ENCODE assay signal across 8 cellular contexts in the genomic region with DNA sequence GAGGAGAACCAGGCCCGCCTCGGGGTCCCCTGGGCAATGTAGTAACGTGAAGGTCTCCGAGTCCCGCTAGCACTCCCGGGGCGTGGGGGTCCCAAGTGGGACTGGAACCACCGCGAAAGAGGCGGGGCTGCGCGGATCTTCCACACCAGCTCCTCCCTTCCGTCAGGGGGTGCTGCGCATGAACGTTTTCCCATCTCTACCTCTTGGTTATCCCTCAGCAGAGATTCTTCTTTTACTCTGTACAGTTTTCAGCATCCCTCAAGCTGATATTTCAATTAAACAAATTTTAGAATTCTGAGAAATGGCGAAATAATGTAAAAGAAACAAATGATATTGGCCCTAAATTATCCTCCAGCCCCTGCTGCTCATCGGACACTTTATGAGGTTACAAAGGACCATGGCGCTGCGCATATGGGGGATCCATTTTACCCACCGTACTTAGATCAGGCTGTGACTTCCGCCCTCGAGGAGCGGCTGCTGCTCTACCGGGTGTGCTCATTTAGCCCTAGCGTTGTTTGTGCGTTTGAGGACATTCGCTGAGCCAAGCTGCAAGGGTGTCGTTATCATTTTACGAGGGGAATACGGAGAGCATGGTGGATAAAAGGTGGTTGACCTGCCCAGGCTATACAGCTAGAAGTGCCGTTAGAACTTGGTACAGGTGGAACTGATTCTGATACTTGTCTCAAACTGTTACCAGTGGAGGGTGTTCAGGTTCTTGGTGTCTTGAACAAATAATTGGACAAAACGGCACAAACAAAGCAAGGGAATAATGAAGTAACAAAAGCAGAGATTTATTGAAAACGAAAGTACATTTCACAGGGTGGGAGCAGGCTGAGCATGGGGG.
DNase-seq lines count a peak whose midpoint lies in the region; ATAC-seq and TF ChIP-seq lines count a peak whose summit lies in the region.

No MANE protein-coding gene starts in this region.

- H3K4me3 Mint-ChIP-seq in activated T-cell treated with anti-CD3 and anti-CD28 coated beads, Interleukin-2, amount 50 U/mL, for 24 hours, result peak overlapping the region; percentile 86

- H3K4me3 ChIP-seq in esophagus squamous epithelium (peak overlapping the region; percentile 50 to 84 (median 70)), muscle layer of duodenum (ENCODE audit: low read depth in 1 of 2, low read length in 2 of 2) (peak overlapping the region; percentile 81 to 84)

- 0 to 1% methylated on average over 31 to 33 of the region's 33 CpGs for WGBS in esophagus squamous epithelium, 2 donors

- H3K27ac ChIP-seq in esophagus squamous epithelium (peak overlapping the region; percentile 74 to 95 (median 90)), muscle layer of duodenum (ENCODE audit: low read length) (peak overlapping the region; percentile 87)

- H3K4me1 ChIP-seq in esophagus squamous epithelium, result peaks cover 8 to 29% (median 11%) of the 10 kb centered on the region in 3 donors
- no peaks in the 10 kb centered on the region for H3K4me1 ChIP-seq in muscle layer of duodenum (ENCODE audit: control insufficient read depth in 1 of 2, insufficient read depth in 2 of 2, low read length in 2 of 2)

- ATAC-seq in GM21526 (IDR thresholded peaks at IDR 0.05; ENCODE audit: low FRiP score, unreplicated experiment), result peak; percentile 83

- H3K9me3 ChIP-seq in esophagus squamous epithelium (no peaks in the 10 kb centered on the region), muscle layer of duodenum (ENCODE audit: control insufficient read depth in 1 of 2, low read length in 2 of 2) (no peaks in the 10 kb centered on the region)

- peak in 1 of 4 donors; percentile 27 for TF ChIP-seq POLR2A in esophagus squamous epithelium (IDR thresholded peaks at IDR 0.05)

- peak overlapping the region; percentile 93 for H3K27ac Mint-ChIP-seq in activated T-cell treated with anti-CD3 and anti-CD28 coated beads, Interleukin-2, amount 50 U/mL, for 24 hours

- DNase-seq in DMS114 treated with DMSO at 0.1 percent for 48 hours (lab: John Stamatoyannopoulos, UW; ENCODE audit: unreplicated experiment) (peak; percentile 82), HuH-7.5 (ENCODE audit: low spot score) (peak; percentile 51), OCI-M1 (lab: John Stamatoyannopoulos, UW) (peak; percentile 69), esophagus squamous epithelium (lab: John Stamatoyannopoulos, UW) (peak; percentile 71)
- DNase-seq in activated T-cell treated with anti-CD3 and anti-CD28 coated beads, Interleukin-2, amount 50 U/mL, for 24 hours, result peak; percentile 81
- peak; percentile 49 for DNase-seq in stimulated activated CD8-positive, alpha-beta memory T cell treated with anti-CD3 and anti-CD28 coated beads, Interleukin-7, amount 100 ng/mL, for 24 hours (ENCODE audit: low read depth)

- peaks cover 17% of the 10 kb centered on the region for H3K4me1 Mint-ChIP-seq in activated T-cell treated with anti-CD3 and anti-CD28 coated beads, Interleukin-2, amount 50 U/mL, for 24 hours (ENCODE audit: low read depth)

- no peaks in the 10 kb centered on the region for H3K36me3 ChIP-seq in esophagus squamous epithelium
- H3K36me3 ChIP-seq in muscle layer of duodenum (ENCODE audit: control insufficient read depth in 1 of 2, insufficient read depth in 2 of 2, low read length in 2 of 2), result no peaks in the 10 kb centered on the region

- peaks cover 10% of the 10 kb centered on the region for H3K36me3 Mint-ChIP-seq in activated T-cell treated with anti-CD3 and anti-CD28 coated beads, Interleukin-2, amount 50 U/mL, for 24 hours (ENCODE audit: low read depth)

- intact Hi-C loops in esophagus squamous epithelium (cut with DNase I), result no loop called here

- peaks cover 4% of the 10 kb centered on the region for H3K27me3 Mint-ChIP-seq in activated T-cell treated with anti-CD3 and anti-CD28 coated beads, Interleukin-2, amount 50 U/mL, for 24 hours

- H3K9me3 Mint-ChIP-seq in activated T-cell treated with anti-CD3 and anti-CD28 coated beads, Interleukin-2, amount 50 U/mL, for 24 hours, result no peaks in the 10 kb centered on the region

- TF ChIP-seq CTCF in esophagus squamous epithelium (IDR thresholded peaks at IDR 0.05), result peak; percentile 32 to 53 (median 44)

- no peaks in the 10 kb centered on the region for H3K27me3 ChIP-seq in esophagus squamous epithelium
- H3K27me3 ChIP-seq in muscle layer of duodenum (ENCODE audit: low read depth, low read length), result no peaks in the 10 kb centered on the region

Comparison
In these comparisons a context has a peak if more than half of its experiments do, and no peak if none do; other contexts are left out.
1. Peak in every context shown above with its lines: DNase-seq, ATAC-seq, H3K4me3 ChIP-seq and H3K27ac ChIP-seq.